Comparison of ENCODE assay signal across 18 cellular contexts in the genomic region with DNA sequence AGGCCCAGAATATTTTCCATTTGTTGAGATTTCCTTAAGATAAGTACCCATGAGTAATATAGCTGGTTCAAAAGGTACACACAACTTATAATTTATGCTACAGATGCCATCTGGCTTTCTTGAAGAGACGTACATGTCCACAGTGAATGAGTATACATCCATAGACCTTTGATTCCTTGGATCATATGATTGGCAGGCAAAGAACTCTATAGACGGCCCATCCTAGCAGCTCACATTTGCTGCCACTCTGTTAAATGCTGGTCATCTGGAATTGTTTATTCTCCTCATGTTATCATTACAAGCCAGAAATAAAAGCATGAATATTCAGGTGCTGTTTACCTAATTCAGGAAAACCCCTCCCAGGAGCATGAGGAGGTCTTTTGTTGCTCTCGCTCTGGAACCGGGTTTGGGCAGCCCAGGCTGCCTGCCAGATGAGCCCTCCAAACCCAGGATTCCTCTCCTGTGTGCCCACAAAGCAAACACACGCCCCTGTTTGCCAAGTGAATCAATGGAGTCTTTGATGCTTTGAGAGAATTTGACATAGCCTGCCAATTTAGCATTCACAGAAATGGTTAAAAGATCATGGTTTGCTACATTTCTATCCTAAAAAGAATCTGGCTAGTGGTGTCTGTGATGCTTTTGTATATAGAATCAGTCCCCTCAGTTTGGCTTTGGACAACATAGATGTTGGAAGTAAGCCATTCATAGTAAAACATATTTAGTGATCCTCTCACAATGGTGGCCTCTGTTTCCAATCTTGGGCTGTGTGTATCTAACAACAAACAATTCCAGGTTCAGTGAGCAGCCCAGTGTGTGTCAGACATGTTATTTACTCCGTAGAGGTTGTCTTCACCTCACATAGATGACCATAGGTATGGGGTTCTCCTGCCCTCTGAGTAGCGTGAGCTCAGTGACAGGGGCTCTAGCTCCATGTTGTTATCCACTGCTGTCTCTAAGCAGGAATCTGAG.
DNase-seq lines count a peak whose midpoint lies in the region; ATAC-seq and TF ChIP-seq lines count a peak whose summit lies in the region.
"Had no signal": no experiment of that assay in that cellular context is flagged by ENCODE, and none has a peak within 500 bp of the region (broad histone marks: within the 10 kb centered on the region; RNA-seq: fewer than 3 reads in every experiment).

No MANE protein-coding gene starts in this region.

- H3K9me3 Mint-ChIP-seq in stimulated activated naive CD8-positive, alpha-beta T cell treated with anti-CD3 and anti-CD28 coated beads, Interleukin-15, Interleukin-2, amounts not matched to agents 100 ng/mL and 50 ng/mL, for 24 hours, result no peaks in the 10 kb centered on the region
- H3K9me3 Mint-ChIP-seq: IgD-negative memory B cell; immature natural killer cell; T-helper 2 cell treated with Interferon-gamma antibody and Interleukin-4, amounts not matched to agents 5 μg/mL and 100 μg/mL, for 36 hours had no signal

- ATAC-seq in stimulated activated naive CD8-positive, alpha-beta T cell treated with anti-CD3 and anti-CD28 coated beads, Interleukin-15, Interleukin-2, amounts not matched to agents 100 U/mL and 50 U/mL, for 24 hours, result no peak
- ATAC-seq in GM21786 (IDR thresholded peaks at IDR 0.05; ENCODE audit: unreplicated experiment), result no peak
- ATAC-seq in GM21723 (IDR thresholded peaks at IDR 0.05; ENCODE audit: unreplicated experiment), result no peak

- no peak for TF ChIP-seq CTCF in GM20000 (IDR thresholded peaks at IDR 0.05; ENCODE audit: extremely low read depth, missing control alignments)

- peaks cover 70% of the 10 kb centered on the region for H3K36me3 Mint-ChIP-seq in stimulated activated naive CD8-positive, alpha-beta T cell treated with anti-CD3 and anti-CD28 coated beads, Interleukin-15, Interleukin-2, amounts not matched to agents 100 ng/mL and 50 ng/mL, for 24 hours (ENCODE audit: low read depth)

- no peaks in the 10 kb centered on the region for H3K4me1 Mint-ChIP-seq in stimulated activated naive CD8-positive, alpha-beta T cell treated with anti-CD3 and anti-CD28 coated beads, Interleukin-15, Interleukin-2, amounts not matched to agents 100 ng/mL and 50 ng/mL, for 24 hours (ENCODE audit: low read depth)
- H3K4me1 Mint-ChIP-seq: IgD-negative memory B cell, immature natural killer cell had no signal

- peak overlapping the region; percentile 93 for H3K27ac ChIP-seq in angular gyrus (ENCODE audit: low read depth, low read length)
- H3K27ac ChIP-seq: spleen had no signal

- DNase-seq in stimulated activated naive CD8-positive, alpha-beta T cell treated with anti-CD3 and anti-CD28 coated beads, Interleukin-15, Interleukin-2, amounts not matched to agents 100 U/mL and 50 U/mL, for 24 hours, result no peak
- peak; percentile 79 for DNase-seq in midbrain (lab: John Stamatoyannopoulos, UW)
- no peak for DNase-seq in DMS114 treated with DMSO at 0.1 percent for 48 hours (lab: John Stamatoyannopoulos, UW; ENCODE audit: unreplicated experiment)
- DNase-seq in GM20000 (ENCODE audit: low spot score), result no peak
- DNase-seq: DMS153, foreskin fibroblast, GOT3, immature natural killer cell, NCI-H1048, NCI-H510A, RPMI8226, spleen had no signal

- H3K27ac Mint-ChIP-seq in stimulated activated naive CD8-positive, alpha-beta T cell treated with anti-CD3 and anti-CD28 coated beads, Interleukin-15, Interleukin-2, amounts not matched to agents 100 ng/mL and 50 ng/mL, for 24 hours, result peak overlapping the region; percentile 38

- H3K4me3 Mint-ChIP-seq in stimulated activated naive CD8-positive, alpha-beta T cell treated with anti-CD3 and anti-CD28 coated beads, Interleukin-15, Interleukin-2, amounts not matched to agents 100 ng/mL and 50 ng/mL, for 24 hours, result no peak overlapping the region
- H3K4me3 Mint-ChIP-seq: IgD-negative memory B cell, immature natural killer cell had no signal

- no peaks in the 10 kb centered on the region for H3K27me3 Mint-ChIP-seq in stimulated activated naive CD8-positive, alpha-beta T cell treated with anti-CD3 and anti-CD28 coated beads, Interleukin-15, Interleukin-2, amounts not matched to agents 100 ng/mL and 50 ng/mL, for 24 hours
- H3K27me3 Mint-ChIP-seq: IgD-negative memory B cell had no signal
